Comparison of ENCODE assay signal across 19 cellular contexts in the genomic region with DNA sequence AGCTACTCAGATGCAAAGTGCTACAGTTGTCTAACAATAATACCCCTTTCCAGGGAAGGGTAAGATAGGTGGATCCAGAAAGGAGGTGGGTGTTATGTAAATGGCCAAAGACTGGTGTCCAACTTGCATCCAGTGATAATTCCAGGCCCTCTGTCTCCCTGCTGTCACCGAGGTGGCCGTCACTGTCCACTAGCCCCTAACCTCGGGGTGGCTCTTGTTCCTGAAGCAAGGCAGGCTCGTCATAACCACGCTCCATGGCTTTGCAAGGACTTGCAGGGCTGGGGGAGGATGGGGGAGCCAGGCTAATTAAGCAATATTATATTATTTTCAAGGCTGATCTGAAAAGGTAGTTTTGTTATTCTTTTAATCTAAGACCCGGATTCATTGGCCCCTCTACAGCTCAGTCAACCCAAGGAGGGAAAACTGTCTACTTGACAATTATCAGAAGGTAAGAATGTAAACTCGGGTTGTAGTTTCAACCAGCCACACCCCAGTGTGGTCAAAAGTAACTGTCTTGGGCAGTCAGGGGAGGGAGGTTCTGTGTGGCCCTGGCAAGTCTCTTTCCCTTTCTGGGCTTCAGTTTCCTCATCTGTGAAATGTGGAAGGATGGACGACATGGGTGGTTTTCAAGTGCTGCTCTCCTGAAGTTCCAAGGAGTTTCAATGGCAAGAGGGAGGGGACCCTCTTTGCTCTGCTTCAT.
DNase-seq lines count a peak whose midpoint lies in the region; ATAC-seq, FAIRE-seq and TF ChIP-seq lines count a peak whose summit lies in the region.
"Had no signal": no experiment of that assay in that cellular context is flagged by ENCODE, and none has a peak within 500 bp of the region (broad histone marks: within the 10 kb centered on the region; RNA-seq: fewer than 3 reads in every experiment).

No MANE protein-coding gene starts in this region.

- H2BK12ac ChIP-seq in trophoblast cell (ENCODE audit: low read length) = peak overlapping the region; percentile 35

- H3K79me2 ChIP-seq in trophoblast cell (ENCODE audit: control insufficient read depth, insufficient read depth, low read length, poor library complexity) = no peaks in the 10 kb centered on the region

- peaks cover 13% of the 10 kb centered on the region for H3K9me3 Mint-ChIP-seq in activated T-helper 1 cell treated with anti-CD3 and anti-CD28 coated beads, Interleukin-12 subunit alpha, Interleukin-12 subunit beta, Interleukin-2, Interleukin-4 antibody, amounts not matched to agents 30 ng/mL and 10 ng/mL and 1 ng/mL, durations not matched to agents 14 hours and 24 hours and 36 hours
- peaks cover 9% of the 10 kb centered on the region for H3K9me3 Mint-ChIP-seq in WTC11

- no peaks in the 10 kb centered on the region for H3K27me3 Mint-ChIP-seq in activated T-helper 1 cell treated with anti-CD3 and anti-CD28 coated beads, Interleukin-12 subunit alpha, Interleukin-12 subunit beta, Interleukin-2, Interleukin-4 antibody, amounts not matched to agents 30 ng/mL and 10 ng/mL and 1 ng/mL, durations not matched to agents 14 hours and 24 hours and 36 hours (ENCODE audit: insufficient read depth)
- H3K27me3 Mint-ChIP-seq in WTC11 (ENCODE audit: low read depth) = no peaks in the 10 kb centered on the region
- H3K27me3 Mint-ChIP-seq: B cell had no signal

- peaks cover 7 to 15% of the 10 kb centered on the region in 2 experiments for H3K4me1 ChIP-seq in trophoblast cell (ENCODE audit: control insufficient read depth in 1 of 2, insufficient read depth in 2 of 2, low read length in 2 of 2)
- H3K4me1 ChIP-seq in pancreas = peaks cover 16 to 34% (median 24%) of the 10 kb centered on the region in 3 donors

- H3K4me3 ChIP-seq in HL-60 (replicated peaks; ENCODE audit: insufficient read depth, low read length) (no peak overlapping the region), trophoblast cell (ENCODE audit: low read depth, low read length) (no peak overlapping the region), pancreas (no peak overlapping the region)
- H3K4me3 ChIP-seq: suprapubic skin had no signal

- H3K27ac ChIP-seq in HL-60 (replicated peaks) = peak overlapping the region; percentile 28
- H3K27ac ChIP-seq in trophoblast cell (ENCODE audit: low read depth, low read length) = no peak overlapping the region
- no peak overlapping the region for H3K27ac ChIP-seq in pancreas
- H3K27ac ChIP-seq: suprapubic skin had no signal

- H3K27me3 ChIP-seq in HL-60 (ENCODE audit: insufficient read depth, poor library complexity, severe bottlenecking) (no peaks in the 10 kb centered on the region), trophoblast cell (ENCODE audit: insufficient read depth, low read length) (no peaks in the 10 kb centered on the region), pancreas (no peaks in the 10 kb centered on the region)
- H3K27me3 ChIP-seq: suprapubic skin had no signal

- CTCF ChIA-PET in WTC11 (lab: Charles Lee) = no interaction called here

- H3K36me3 Mint-ChIP-seq in activated T-helper 1 cell treated with anti-CD3 and anti-CD28 coated beads, Interleukin-12 subunit alpha, Interleukin-12 subunit beta, Interleukin-2, Interleukin-4 antibody, amounts not matched to agents 30 ng/mL and 10 ng/mL and 1 ng/mL, durations not matched to agents 14 hours and 24 hours and 36 hours (ENCODE audit: low read depth) = peaks cover 76% of the 10 kb centered on the region
- H3K36me3 Mint-ChIP-seq in WTC11 = no peaks in the 10 kb centered on the region

- H3K9ac ChIP-seq in trophoblast cell (ENCODE audit: low read length) = no peak overlapping the region

- ATAC-seq in pancreas = no peak
- ATAC-seq in WTC11 = no peak
- ATAC-seq in GM18861 (IDR thresholded peaks at IDR 0.05; ENCODE audit: unreplicated experiment) = no peak

- no peak overlapping the region for H3K14ac ChIP-seq in trophoblast cell (ENCODE audit: low read length)

- no peak overlapping the region for H3K4me2 ChIP-seq in trophoblast cell (ENCODE audit: low read length)

- H4K8ac ChIP-seq in trophoblast cell (ENCODE audit: low read depth, low read length) = no peak overlapping the region

- no peak overlapping the region for H3K18ac ChIP-seq in trophoblast cell (ENCODE audit: low read length)

- no peak overlapping the region for H2AFZ ChIP-seq in trophoblast cell (ENCODE audit: insufficient read depth, low read length, poor library complexity)

- DNase-seq in GF-D8 (lab: John Stamatoyannopoulos, UW) (peak; percentile 16), HL-60 (ENCODE audit: low read depth in 1 of 2, low spot score in 1 of 2) (peak in 1 of 2 experiments; percentile 29), trophoblast cell (no peak), pancreas (no peak), AML-193 (lab: John Stamatoyannopoulos, UW) (no peak), WTC11 (ENCODE audit: low spot score) (no peak)
- DNase-seq in activated T-helper 1 cell treated with anti-CD3 and anti-CD28 coated beads, Interleukin-12 subunit alpha, Interleukin-12 subunit beta, Interleukin-2, Interleukin-4 antibody, amounts not matched to agents 30 ng/mL and 10 ng/mL and 1 ng/mL, durations not matched to agents 14 hours and 24 hours and 36 hours (ENCODE audit: low spot score) = no peak
- DNase-seq: activated CD8-positive, alpha-beta memory T cell treated with anti-CD3 and anti-CD28 coated beads for 24 hours; amygdala; caudate nucleus; effector memory CD4-positive, alpha-beta T cell; NCI-H1694; NCI-H2227 treated with DMSO at 0.1 percent for 48 hours; stimulated activated CD4-positive, alpha-beta T cell treated with anti-CD3 and anti-CD28 coated beads, Interleukin-2, amount 100 ng/mL, for 48 hours had no signal

- no peak overlapping the region for H3K23ac ChIP-seq in trophoblast cell (ENCODE audit: low read length)

- WGBS in trophoblast cell (ENCODE audit: extremely low coverage, insufficient coverage, insufficient read length) = no CpG with 5 or more reads among the region's 8 CpGs
- WGBS in pancreas, 2 donors = 83% methylated on average over 8 of the region's 8 CpGs

- H3K36me3 ChIP-seq in trophoblast cell (ENCODE audit: control insufficient read depth in 1 of 2, insufficient read depth in 2 of 2, low read length in 2 of 2) (no peaks in the 10 kb centered on the region), pancreas (no peaks in the 10 kb centered on the region)
- H3K36me3 ChIP-seq: suprapubic skin had no signal

- peaks cover 2% of the 10 kb centered on the region for H3K79me1 ChIP-seq in trophoblast cell (ENCODE audit: low read length)

- H4K91ac ChIP-seq in trophoblast cell (ENCODE audit: low read depth, low read length) = peak overlapping the region; percentile 42

- peak overlapping the region; percentile 34 for H3K27ac Mint-ChIP-seq in activated T-helper 1 cell treated with anti-CD3 and anti-CD28 coated beads, Interleukin-12 subunit alpha, Interleukin-12 subunit beta, Interleukin-2, Interleukin-4 antibody, amounts not matched to agents 30 ng/mL and 10 ng/mL and 1 ng/mL, durations not matched to agents 14 hours and 24 hours and 36 hours
- no peak overlapping the region for H3K27ac Mint-ChIP-seq in WTC11
- H3K27ac Mint-ChIP-seq: B cell had no signal

- no peak overlapping the region for H4K12ac ChIP-seq in trophoblast cell (ENCODE audit: low read depth, low read length)

- peak overlapping the region; percentile 21 for H3K4me3 Mint-ChIP-seq in activated T-helper 1 cell treated with anti-CD3 and anti-CD28 coated beads, Interleukin-12 subunit alpha, Interleukin-12 subunit beta, Interleukin-2, Interleukin-4 antibody, amounts not matched to agents 30 ng/mL and 10 ng/mL and 1 ng/mL, durations not matched to agents 14 hours and 24 hours and 36 hours
- H3K4me3 Mint-ChIP-seq in WTC11 = no peak overlapping the region
- H3K4me3 Mint-ChIP-seq: B cell had no signal

- H2AK5ac ChIP-seq in trophoblast cell (ENCODE audit: low read length) = no peak overlapping the region

- POLR2A ChIA-PET in WTC11 (lab: Charles Lee) = no interaction called here

- H3K9me3 ChIP-seq in trophoblast cell (ENCODE audit: insufficient read depth, low read depth, low read length) (no peaks in the 10 kb centered on the region), pancreas (no peaks in the 10 kb centered on the region)
- H3K9me3 ChIP-seq: suprapubic skin had no signal

- no peak overlapping the region for H2BK5ac ChIP-seq in trophoblast cell (ENCODE audit: low read depth, low read length, poor library complexity)

- H3K4ac ChIP-seq in trophoblast cell (ENCODE audit: low read depth, low read length) = no peak overlapping the region

- TF ChIP-seq CTCF in HL-60 (IDR thresholded peaks at IDR 0.05; ENCODE audit: insufficient read depth, low read length) (no peak), pancreas (IDR thresholded peaks at IDR 0.05) (no peak), WTC11 (IDR thresholded peaks at IDR 0.05) (no peak)

- no peak overlapping the region for H2BK120ac ChIP-seq in trophoblast cell (ENCODE audit: insufficient read depth, low read length, poor library complexity)

- intact Hi-C loops in activated T-helper 1 cell treated with anti-CD3 and anti-CD28 coated beads, Interleukin-12 subunit alpha, Interleukin-12 subunit beta, Interleukin-2, Interleukin-4 antibody, amounts not matched to agents 30 ng/mL and 10 ng/mL and 1 ng/mL, durations not matched to agents 14 hours and 24 hours and 36 hours (cut with micrococcal nuclease) = no loop called here
- intact Hi-C loops in pancreas (cut with DNase I) = no loop called here

- FAIRE-seq in pancreas (lab: Jason Lieb, UNC) = no peak
- FAIRE-seq: G401.6, GM12891 had no signal

- H3K4me1 Mint-ChIP-seq in activated T-helper 1 cell treated with anti-CD3 and anti-CD28 coated beads, Interleukin-12 subunit alpha, Interleukin-12 subunit beta, Interleukin-2, Interleukin-4 antibody, amounts not matched to agents 30 ng/mL and 10 ng/mL and 1 ng/mL, durations not matched to agents 14 hours and 24 hours and 36 hours (ENCODE audit: low read depth) = peaks cover 55% of the 10 kb centered on the region
- no peaks in the 10 kb centered on the region for H3K4me1 Mint-ChIP-seq in WTC11
- H3K4me1 Mint-ChIP-seq: B cell had no signal

TF ChIP-seq in WTC11, 78 proteins besides CTCF, POLR2A, EP300 and RAD21:
- no peak for TF ChIP-seq RELA (CRISPR knock-in tag; IDR thresholded peaks at IDR 0.05; ENCODE audit: borderline replicate concordance)
